9 cellular contexts compared by ENCODE assay signal in genomic region chr13:95535243-95535642, GRCh38. TPM values are rescaled to one million over a fixed set of nuclear protein-coding genes. Genes with fewer than 3 reads are reported as not detected.
DNase-seq lines count a peak whose midpoint lies in the region; ATAC-seq and TF ChIP-seq lines count a peak whose summit lies in the region.
"Had no signal": no experiment of that assay in that cellular context is flagged by ENCODE, and none has a peak within 500 bp of the region (broad histone marks: within the 10 kb centered on the region; RNA-seq: fewer than 3 reads in every experiment).

No MANE protein-coding gene starts in this region.

- ATAC-seq in GM21423 (IDR thresholded peaks at IDR 0.05; ENCODE audit: unreplicated experiment) (peak; percentile 44), GM21576 (IDR thresholded peaks at IDR 0.05; ENCODE audit: unreplicated experiment) (no peak)

- no peak overlapping the region for H3K4me3 ChIP-seq in AG10803 (ENCODE audit: low read length)

- DNase-seq in AG10803 (ENCODE audit: low read depth) (peak; percentile 8), NCI-H446 treated with DMSO at 0.1 percent for 48 hours (lab: John Stamatoyannopoulos, UW) (peak; percentile 74), fibroblast of the conjunctiva (ENCODE audit: low read depth) (peak; percentile 46), mucosa of gallbladder (ENCODE audit: low spot score) (no peak), NCI-H82 (lab: John Stamatoyannopoulos, UW) (no peak), AG08396 (ENCODE audit: low spot score) (no peak)
- DNase-seq: activated CD4-positive, alpha-beta T cell treated with anti-CD3 and anti-CD28 coated beads, Interleukin-2, amount 50 U/mL, for 48 hours had no signal

- TF ChIP-seq CTCF in AG10803 (conservative IDR thresholded peaks at IDR 0.05; ENCODE audit: low read length) = no peak

RNA-seq across cellular contexts. Expression of gene CLDN10, which starts 17.3 kb away (rescaled TPM):
- total RNA-seq in mucosa of gallbladder = 85.7 TPM

Comparison
In these comparisons a context has a peak if more than half of its experiments do, and no peak if none do; other contexts are left out.
1. DNase-seq: peak in AG10803 (single experiment), NCI-H446 treated with DMSO at 0.1 percent for 48 hours (single experiment) and fibroblast of the conjunctiva (single experiment); none in mucosa of gallbladder (single experiment), NCI-H82 (single experiment) and AG08396 (single experiment).